Comparison of ENCODE assay signal across 15 cellular contexts in genomic region chr1:7013833-7014639, GRCh38.
"Had no signal": no experiment of that assay in that cellular context is flagged by ENCODE, and none has a peak within 500 bp of the region (broad histone marks: within the 10 kb centered on the region; RNA-seq: fewer than 3 reads in every experiment).

No MANE protein-coding gene starts in this region.

- DNase-seq: activated CD4-positive, alpha-beta T cell treated with anti-CD3 and anti-CD28 coated beads, Interleukin-2, amount 50 U/mL, for 48 hours; activated CD8-positive, alpha-beta memory T cell treated with anti-CD3 and anti-CD28 coated beads, Interleukin-2, amount 10 ng/mL, durations not matched to agents 7 days and 5 days; activated effector memory CD4-positive, alpha-beta T cell treated with Interleukin-2 at 50 U/mL for 16 hours; activated T-cell treated with anti-CD3 and anti-CD28 coated beads, Interleukin-2, amount 50 U/mL, for 24 hours; amygdala; effector CD4-positive, alpha-beta T cell; lower lobe of right lung; nucleus accumbens; stomach; T-helper 2 cell had no signal

- H3K27ac ChIP-seq: lower lobe of right lung, stomach, vagina had no signal

- H3K4me3 ChIP-seq: coronary artery, lower lobe of right lung, stomach, vagina had no signal

- H3K27me3 ChIP-seq: vagina had no signal

- ATAC-seq: activated CD4-positive, CD25-positive, alpha-beta regulatory T cell treated with anti-CD3 and anti-CD28 coated beads, Interleukin-2, amount 50 U/mL, for 24 hours; activated CD8-positive, alpha-beta memory T cell treated with anti-CD3 and anti-CD28 coated beads, Interleukin-2, amount 10 ng/mL, durations not matched to agents 7 days and 5 days; activated naive CD4-positive, alpha-beta T cell treated with anti-CD3 and anti-CD28 coated beads, Interleukin-2, amount 50 U/mL, for 72 hours; lower lobe of right lung; natural killer cell treated with Interleukin-12 subunit alpha and Interleukin-12 subunit beta and Interleukin-15 and Interleukin-18, amount 100 ng/mL, for 72 hours had no signal

- H3K4me1 ChIP-seq: lower lobe of right lung, stomach, vagina had no signal

- H3K9me3 ChIP-seq: lower lobe of right lung, stomach, vagina had no signal

- H3K36me3 ChIP-seq: lower lobe of right lung, stomach, vagina had no signal
